ENCODE assay signal across 1 cellular context in the genomic region with DNA sequence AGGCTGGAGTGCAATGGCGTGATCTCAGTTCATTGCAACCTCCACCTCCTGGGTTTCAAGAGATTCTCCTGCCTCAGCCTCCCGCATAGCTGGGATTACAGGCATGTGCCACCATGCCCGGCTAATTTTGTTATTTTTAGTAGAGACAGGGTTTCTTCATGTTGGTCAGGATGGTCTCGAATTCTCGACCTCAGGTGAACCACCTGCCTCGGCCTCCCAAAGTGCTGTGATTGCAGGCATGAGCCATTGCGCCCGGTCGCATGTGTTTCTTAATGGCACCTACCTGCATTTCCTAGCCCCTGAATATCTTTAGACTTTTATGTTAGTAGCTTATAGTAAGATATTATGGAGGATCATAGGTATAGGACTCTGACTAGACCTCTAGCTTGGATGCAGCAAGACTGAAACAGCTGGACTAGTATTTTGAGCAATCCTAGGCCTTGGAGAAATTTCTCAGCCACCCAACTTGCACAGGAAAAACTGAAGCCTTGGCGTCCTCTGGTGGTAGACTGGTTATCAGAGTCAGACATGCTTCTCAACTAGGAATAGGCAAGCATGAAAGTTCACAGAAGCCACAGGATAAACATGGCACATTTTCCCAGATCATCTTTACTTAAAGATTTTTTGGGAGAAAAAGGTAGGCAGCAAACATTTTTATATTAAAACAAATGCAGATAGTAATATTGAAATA.
TF ChIP-seq lines count a peak whose summit lies in the region.

No MANE protein-coding gene starts in this region.

TF ChIP-seq in endothelial cell of umbilical vein, 7 proteins besides CTCF, POLR2A, EP300 and RAD21:
- TF ChIP-seq, protein P1, sequence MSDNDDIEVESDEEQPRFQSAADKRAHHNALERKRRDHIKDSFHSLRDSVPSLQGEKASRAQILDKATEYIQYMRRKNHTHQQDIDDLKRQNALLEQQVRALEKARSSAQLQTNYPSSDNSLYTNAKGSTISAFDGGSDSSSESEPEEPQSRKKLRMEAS (IDR thresholded peaks at IDR 0.05; ENCODE audit: insufficient read depth, insufficient read length) = no peak
